In the genomic region with DNA sequence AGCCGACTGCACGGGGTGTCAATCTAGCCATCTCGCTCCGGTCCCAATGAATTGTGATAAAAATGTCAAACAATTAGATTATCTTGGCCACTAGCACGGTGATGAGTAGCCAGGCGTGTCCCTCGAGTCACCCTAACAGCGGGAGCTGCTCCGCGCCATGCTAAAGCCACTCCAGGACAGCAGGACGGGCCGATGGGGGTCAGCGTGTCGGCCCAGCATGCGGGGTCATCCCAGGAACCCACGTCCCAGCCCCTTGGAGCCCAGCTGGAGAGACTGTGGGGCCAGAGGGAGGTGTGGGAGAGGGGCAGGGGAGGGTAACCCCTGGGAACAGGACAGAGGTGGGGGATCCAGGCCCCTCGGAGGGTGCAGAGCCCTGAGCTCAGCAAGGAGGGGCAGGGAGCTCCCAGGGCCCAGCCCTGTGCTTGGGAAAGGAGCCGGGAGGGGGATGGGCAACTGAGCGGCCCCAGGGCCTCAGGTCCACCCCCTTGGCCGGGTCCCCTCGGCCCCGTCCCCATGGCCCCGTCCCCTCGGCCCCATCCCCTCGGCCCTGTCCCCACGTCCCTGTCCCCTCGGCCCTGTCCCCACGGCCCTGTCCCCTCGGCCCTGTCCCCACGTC, we compare ENCODE assay signal across 25 cellular contexts. TPM values are rescaled to one million over a fixed set of nuclear protein-coding genes. Genes with fewer than 3 reads are reported as not detected.
"Had no signal": no experiment of that assay in that cellular context is flagged by ENCODE, and none has a peak within 500 bp of the region (broad histone marks: within the 10 kb centered on the region; RNA-seq: fewer than 3 reads in every experiment).

No MANE protein-coding gene starts in this region.

- DNase-seq: activated CD4-positive, alpha-beta T cell treated with anti-CD3 and anti-CD28 coated beads for 48 hours; activated CD4-positive, alpha-beta T cell treated with anti-CD3 and anti-CD28 coated beads, Interleukin-2, amount 50 U/mL, for 4 hours; activated CD4-positive, CD25-positive, alpha-beta regulatory T cell treated with anti-CD3 and anti-CD28 coated beads, Interleukin-2, amount 50 U/mL, for 72 hours; activated CD8-positive, alpha-beta memory T cell treated with anti-CD3 and anti-CD28 coated beads, Interleukin-2, amount 50 U/mL, for 48 hours; activated CD8-positive, alpha-beta T cell treated with anti-CD3 and anti-CD28 coated beads, Interleukin-2, amount 10 ng/mL, durations not matched to agents 7 days and 5 days; activated T-cell treated with anti-CD3 and anti-CD28 coated beads, Interleukin-2, amount 50 U/mL, for 1 hour; Karpas-422; NCI-H1105 treated with DMSO at 0.1 percent for 48 hours; NCI-H1436 treated with DMSO at 0.1 percent for 48 hours; NCI-H187; NCI-H2081; NCI-H510A treated with DMSO at 0.1 percent for 48 hours; NCI-H69; NK-92 treated with Interleukin-12 subunit alpha and Interleukin-12 subunit beta, amount 100 ng/mL, for 24 hours; OCI-M1; RPMI8226; SJCRH30; SK-N-SH had no signal

- H3K4me1 ChIP-seq: SJCRH30 had no signal

- H3K9ac ChIP-seq: SK-N-SH had no signal

- H3K27me3 ChIP-seq: SJCRH30 had no signal

- ATAC-seq: activated CD8-positive, alpha-beta T cell treated with anti-CD3 and anti-CD28 coated beads, Interleukin-2, amount 10 ng/mL, durations not matched to agents 7 days and 5 days; K562; Panc1; Right ventricle myocardium inferior had no signal

- H3K4me3 Mint-ChIP-seq: activated CD8-positive, alpha-beta T cell treated with anti-CD3 and anti-CD28 coated beads, Interleukin-2, amount 10 ng/mL, durations not matched to agents 7 days and 5 days; activated naive CD4-positive, alpha-beta T cell treated with anti-CD3 and anti-CD28 coated beads, Interleukin-2, amount 50 U/mL, for 24 hours; brain had no signal

- H3K9me3 ChIP-seq: SJCRH30, SK-N-SH had no signal

- H3K27ac ChIP-seq: SJCRH30 had no signal

- H3K27ac Mint-ChIP-seq: activated CD8-positive, alpha-beta T cell treated with anti-CD3 and anti-CD28 coated beads, Interleukin-2, amount 10 ng/mL, durations not matched to agents 7 days and 5 days; activated naive CD4-positive, alpha-beta T cell treated with anti-CD3 and anti-CD28 coated beads, Interleukin-2, amount 50 U/mL, for 24 hours had no signal

- H3K4me1 Mint-ChIP-seq: activated naive CD4-positive, alpha-beta T cell treated with anti-CD3 and anti-CD28 coated beads, Interleukin-2, amount 50 U/mL, for 24 hours had no signal

- H3K36me3 Mint-ChIP-seq: activated naive CD4-positive, alpha-beta T cell treated with anti-CD3 and anti-CD28 coated beads, Interleukin-2, amount 50 U/mL, for 24 hours; brain had no signal

- H3K4me2 ChIP-seq: SK-N-SH had no signal

- H3K36me3 ChIP-seq: SJCRH30 had no signal

- H3K4me3 ChIP-seq: K562, SJCRH30 had no signal

- H3K9me3 Mint-ChIP-seq: activated naive CD4-positive, alpha-beta T cell treated with anti-CD3 and anti-CD28 coated beads, Interleukin-2, amount 50 U/mL, for 24 hours had no signal

RNA-seq across cellular contexts. Expression of a gene that starts 17.8 kb away (rescaled TPM):
- total RNA-seq: activated CD8-positive, alpha-beta T cell treated with anti-CD3 and anti-CD28 coated beads, Interleukin-2, amount 10 ng/mL, durations not matched to agents 7 days and 5 days; astrocyte; K562; Right ventricle myocardium inferior; SJCRH30; T-helper 2 cell treated with Interferon-gamma antibody and Interleukin-4, amounts not matched to agents 100 ng/mL and 5 ng/mL, for 36 hours had no signal
- polyA plus RNA-seq: SK-N-SH had no signal
